22 cellular contexts compared by ENCODE assay signal in genomic region chr3:58375209-58375608, GRCh38.
"Had no signal": no experiment of that assay in that cellular context is flagged by ENCODE, and none has a peak within 500 bp of the region (broad histone marks: within the 10 kb centered on the region; RNA-seq: fewer than 3 reads in every experiment).

No MANE protein-coding gene starts in this region.

- H3K36me3 ChIP-seq: cardiac muscle cell, pancreas, thoracic aorta had no signal

- ATAC-seq: activated CD8-positive, alpha-beta memory T cell treated with anti-CD3 and anti-CD28 coated beads, Interleukin-2, amount 10 ng/mL, durations not matched to agents 7 days and 5 days; foreskin keratinocyte; left lobe of liver; pancreas; sciatic nerve; stimulated activated effector memory CD8-positive, alpha-beta T cell treated with anti-CD3 and anti-CD28 coated beads, Interleukin-12 subunit alpha, Interleukin-12 subunit beta, amount 100 ng/mL, for 72 hours had no signal

- H3K4me1 ChIP-seq: foreskin keratinocyte, upper lobe of left lung had no signal

- H3K9me3 Mint-ChIP-seq: activated CD4-positive, alpha-beta memory T cell treated with anti-CD3 and anti-CD28 coated beads, Interleukin-2, amount 10 ng/mL, durations not matched to agents 7 days and 5 days; activated naive CD8-positive, alpha-beta T cell treated with anti-CD3 and anti-CD28 coated beads for 36 hours; mesothelial cell of epicardium; neural crest cell; stimulated activated effector memory CD8-positive, alpha-beta T cell treated with anti-CD3 and anti-CD28 coated beads, Interleukin-12 subunit alpha, Interleukin-12 subunit beta, amount 100 ng/mL, for 72 hours had no signal

- H3K4me1 Mint-ChIP-seq: activated CD4-positive, alpha-beta memory T cell treated with anti-CD3 and anti-CD28 coated beads, Interleukin-2, amount 10 ng/mL, durations not matched to agents 7 days and 5 days; activated CD8-positive, alpha-beta memory T cell treated with anti-CD3 and anti-CD28 coated beads, Interleukin-2, amount 10 ng/mL, durations not matched to agents 7 days and 5 days; activated naive CD8-positive, alpha-beta T cell treated with anti-CD3 and anti-CD28 coated beads for 36 hours; mesothelial cell of epicardium; stimulated activated effector memory CD8-positive, alpha-beta T cell treated with anti-CD3 and anti-CD28 coated beads, Interleukin-12 subunit alpha, Interleukin-12 subunit beta, amount 100 ng/mL, for 72 hours had no signal

- H3K27ac ChIP-seq: cardiac muscle cell, foreskin keratinocyte, pancreas, thoracic aorta, upper lobe of left lung had no signal

- DNase-seq: activated CD4-positive, alpha-beta memory T cell treated with anti-CD3 and anti-CD28 coated beads, Interleukin-2, amount 10 ng/mL, durations not matched to agents 7 days and 5 days; activated CD4-positive, alpha-beta T cell treated with anti-CD3 and anti-CD28 coated beads for 48 hours; activated CD4-positive, CD25-positive, alpha-beta regulatory T cell; activated CD8-positive, alpha-beta memory T cell treated with anti-CD3 and anti-CD28 coated beads, Interleukin-2, amount 10 ng/mL, durations not matched to agents 7 days and 5 days; activated naive CD4-positive, alpha-beta T cell; activated naive CD8-positive, alpha-beta T cell treated with anti-CD3 and anti-CD28 coated beads for 36 hours; amniotic stem cell; foreskin keratinocyte; hippocampal formation; pancreas; stimulated activated CD4-positive, alpha-beta T cell treated with anti-CD3 and anti-CD28 coated beads, Interleukin-4, amount 100 ng/mL, for 24 hours; T-helper 9 cell; upper lobe of left lung had no signal

- H3K4me3 ChIP-seq: cardiac muscle cell, lung, pancreas, smooth muscle cell, thoracic aorta, upper lobe of left lung had no signal

- H3K36me3 Mint-ChIP-seq: activated naive CD8-positive, alpha-beta T cell treated with anti-CD3 and anti-CD28 coated beads for 36 hours; mesothelial cell of epicardium had no signal

- H3K27ac Mint-ChIP-seq: activated CD4-positive, alpha-beta memory T cell treated with anti-CD3 and anti-CD28 coated beads, Interleukin-2, amount 10 ng/mL, durations not matched to agents 7 days and 5 days; activated CD8-positive, alpha-beta memory T cell treated with anti-CD3 and anti-CD28 coated beads, Interleukin-2, amount 10 ng/mL, durations not matched to agents 7 days and 5 days; activated naive CD8-positive, alpha-beta T cell treated with anti-CD3 and anti-CD28 coated beads for 36 hours; mesothelial cell of epicardium; stimulated activated effector memory CD8-positive, alpha-beta T cell treated with anti-CD3 and anti-CD28 coated beads, Interleukin-12 subunit alpha, Interleukin-12 subunit beta, amount 100 ng/mL, for 72 hours had no signal

- H3K9me3 ChIP-seq: pancreas, thoracic aorta, upper lobe of left lung had no signal

- H3K27me3 Mint-ChIP-seq: activated CD4-positive, alpha-beta memory T cell treated with anti-CD3 and anti-CD28 coated beads, Interleukin-2, amount 10 ng/mL, durations not matched to agents 7 days and 5 days; activated CD8-positive, alpha-beta memory T cell treated with anti-CD3 and anti-CD28 coated beads, Interleukin-2, amount 10 ng/mL, durations not matched to agents 7 days and 5 days; activated naive CD8-positive, alpha-beta T cell treated with anti-CD3 and anti-CD28 coated beads for 36 hours had no signal

- H3K4me3 Mint-ChIP-seq: activated CD4-positive, alpha-beta memory T cell treated with anti-CD3 and anti-CD28 coated beads, Interleukin-2, amount 10 ng/mL, durations not matched to agents 7 days and 5 days; activated CD8-positive, alpha-beta memory T cell treated with anti-CD3 and anti-CD28 coated beads, Interleukin-2, amount 10 ng/mL, durations not matched to agents 7 days and 5 days; activated naive CD8-positive, alpha-beta T cell treated with anti-CD3 and anti-CD28 coated beads for 36 hours; mesothelial cell of epicardium; neural crest cell; stimulated activated effector memory CD8-positive, alpha-beta T cell treated with anti-CD3 and anti-CD28 coated beads, Interleukin-12 subunit alpha, Interleukin-12 subunit beta, amount 100 ng/mL, for 72 hours had no signal
